Comparison of ENCODE assay signal across 35 cellular contexts in the genomic region with DNA sequence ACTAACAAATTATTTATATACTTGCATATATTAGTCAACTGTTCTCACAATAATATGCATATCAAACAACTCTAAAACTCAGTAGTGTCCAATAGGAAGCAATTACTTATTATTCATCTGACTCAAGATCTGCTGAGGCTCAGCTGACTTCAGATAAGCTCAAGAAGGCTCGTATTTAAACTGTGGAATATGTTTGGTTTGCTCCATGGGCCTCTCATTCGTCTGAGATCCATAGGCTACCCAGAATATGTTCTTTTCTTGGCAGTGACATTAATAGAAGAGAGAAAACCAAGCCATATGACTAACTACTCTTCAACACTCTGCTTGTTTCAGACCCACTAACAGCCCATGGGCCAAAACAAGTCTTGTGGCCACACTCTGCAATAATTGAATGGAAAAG.
"Had no signal": no experiment of that assay in that cellular context is flagged by ENCODE, and none has a peak within 500 bp of the region (broad histone marks: within the 10 kb centered on the region; RNA-seq: fewer than 3 reads in every experiment).

No MANE protein-coding gene starts in this region.

- DNase-seq: Karpas-422, Kasumi-1, MG63, MM.1S, MV-4-11, NCI-H1048, NCI-H1092, NCI-H1092 treated with DMSO at 0.1 percent for 48 hours, NCI-H1105, NCI-H1105 treated with DMSO at 0.1 percent for 48 hours, NCI-H1417, NCI-H1417 treated with DMSO at 0.1 percent for 48 hours, NCI-H1436, NCI-H1436 treated with DMSO at 0.1 percent for 48 hours, NCI-H146, NCI-H1694, NCI-H1694 treated with DMSO at 0.1 percent for 48 hours, NCI-H187, NCI-H187 treated with DMSO at 0.1 percent for 48 hours, NCI-H1930, NCI-H2029, NCI-H2029 treated with DMSO at 0.1 percent for 48 hours, NCI-H2081, NCI-H2081 treated with DMSO at 0.1 percent for 48 hours, NCI-H2107, NCI-H2171, NCI-H2171 treated with DMSO at 0.1 percent for 48 hours, NCI-H2227 treated with DMSO at 0.1 percent for 48 hours, NCI-H226, NCI-H345, NCI-H446, NCI-H446 treated with DMSO at 0.1 percent for 48 hours, NCI-H510A, NCI-H510A treated with DMSO at 0.1 percent for 48 hours, NCI-H524 had no signal

- H3K4me3 ChIP-seq: MG63 had no signal

- H3K9me3 ChIP-seq: MG63 had no signal

- H3K36me3 ChIP-seq: MG63 had no signal
